8 cellular contexts compared by ENCODE assay signal in the genomic region with DNA sequence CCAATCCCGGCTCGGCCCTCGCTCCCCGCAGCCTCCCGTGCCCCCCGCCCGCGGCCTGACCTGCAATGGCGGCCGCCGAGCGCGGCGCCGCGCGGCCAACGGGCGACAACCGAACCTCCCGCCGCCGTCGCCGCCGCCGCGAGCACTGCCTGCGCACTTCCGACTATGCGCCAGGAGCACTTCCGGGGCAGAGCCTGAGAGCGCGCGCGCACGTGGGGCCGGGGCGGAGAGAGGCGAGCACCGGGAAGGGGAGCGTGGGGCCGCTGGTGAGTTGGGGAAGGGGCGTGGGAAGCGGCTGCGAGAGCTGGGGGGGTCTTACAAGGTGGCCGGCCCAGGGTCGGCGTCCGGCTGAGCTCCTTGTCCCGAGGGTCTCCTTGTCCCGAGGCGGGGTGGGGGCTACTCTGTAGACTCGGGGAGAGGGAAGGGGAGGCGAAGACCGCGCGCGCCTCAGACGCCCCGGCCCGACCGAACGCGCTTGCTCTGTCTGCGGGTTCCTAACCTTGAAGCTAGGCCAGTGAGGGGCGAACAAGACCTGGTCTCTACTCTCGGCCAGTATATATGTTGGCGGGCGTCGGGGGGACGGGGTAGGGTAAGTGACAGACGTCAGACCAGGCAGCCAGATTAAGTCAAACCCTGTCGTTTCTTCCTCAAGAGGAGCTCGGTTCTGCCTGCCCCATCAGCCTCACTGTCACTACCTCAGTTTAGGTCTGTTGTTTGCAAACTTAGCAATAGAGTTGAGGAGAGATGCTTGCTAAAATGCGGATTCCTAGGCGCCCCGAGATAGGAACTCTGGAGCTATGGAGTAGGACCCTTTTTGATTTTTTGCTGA. TPM values are rescaled to one million over a fixed set of nuclear protein-coding genes. Genes with fewer than 3 reads are reported as not detected.
DNase-seq lines count a peak whose midpoint lies in the region; ATAC-seq, FAIRE-seq and TF ChIP-seq lines count a peak whose summit lies in the region.

A gene with protein sequence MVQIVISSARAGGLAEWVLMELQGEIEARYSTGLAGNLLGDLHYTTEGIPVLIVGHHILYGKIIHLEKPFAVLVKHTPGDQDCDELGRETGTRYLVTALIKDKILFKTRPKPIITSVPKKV (minus strand): TSS at position 165 of the 829 bp plus-strand sequence. CDS start 11,130 bp downstream, outside the sequence.
A gene (plus strand): TSS at position 226 of the 829 bp plus-strand sequence. CDS start 811 bp downstream, outside the sequence.

- H3K9ac ChIP-seq in H1 (replicated peaks in 1 of 4; ENCODE audit: extremely low read depth in 1 of 4, low read depth in 3 of 4, low read length in 3 of 4) (peak within 1 kb of the TSS; percentile 89 to 95 (median 94)), mesendoderm (ENCODE audit: low read length) (peak within 1 kb of the TSS; percentile 93)

- H3K9me3 ChIP-seq in H1 (ENCODE audit: insufficient read depth in 2 of 2, low read depth in 1 of 2, low read length in 1 of 2), result no peaks in the 10 kb centered on the region

- H4K20me1 ChIP-seq in H1 (replicated peaks in 1 of 2; ENCODE audit: control insufficient read depth in 1 of 2, insufficient read depth in 2 of 2, low read length in 2 of 2), result peaks cover 4 to 6% of the 10 kb centered on the region in 2 experiments

- peak within 1 kb of the TSS; percentile 34 for H4K5ac ChIP-seq in H1 (ENCODE audit: insufficient read length, low read depth, low read length)
- peak within 1 kb of the TSS; percentile 95 for H4K5ac ChIP-seq in mesendoderm (ENCODE audit: low read length)

- peaks cover 2% of the 10 kb centered on the region for H3K23me2 ChIP-seq in H1 (ENCODE audit: low read depth, low read length)

- H2BK120ac ChIP-seq in H1 (replicated peaks; ENCODE audit: low read depth, low read length) (peak within 1 kb of the TSS; percentile 19), mesendoderm (ENCODE audit: low read depth, low read length) (peak within 1 kb of the TSS; percentile 66)

- H2BK20ac ChIP-seq in H1 (ENCODE audit: low read length), result no peak within 1 kb of the TSS; the same call in 1 of the 2 replicates

- H3K18ac ChIP-seq in H1 (ENCODE audit: extremely low read depth, low read length) (peak within 1 kb of the TSS; percentile 99), mesendoderm (ENCODE audit: low read length) (peak within 1 kb of the TSS; percentile 95)

- H3K27ac ChIP-seq in H1 (ENCODE audit: low read depth, low read length), result peak within 1 kb of the TSS; percentile 94
- peak within 1 kb of the TSS; percentile 99 for H3K27ac ChIP-seq in mesendoderm (ENCODE audit: low read depth, low read length)

- POLR2A ChIA-PET in activated CD8-positive, alpha-beta memory T cell treated with anti-CD3 and anti-CD28 coated beads for 36 hours (lab: Charles Lee), result interaction anchor here (0.5 to 1.3 kb wide), 9 partner anchors 14 to 1116 kb away, joined by 3 to 6 read pairs (median 4); no protein-coding TSS in a partner anchor
- POLR2A ChIA-PET in H1 (lab: Charles Lee; ENCODE audit: partially characterized antibody), result interaction anchor here (0.6 to 3.7 kb wide), 27 partner anchors 9 to 352 kb away, joined by 3 to 17 read pairs (median 3); a partner anchor contains a TSS

- H3K23ac ChIP-seq in H1 (ENCODE audit: insufficient read length) (no peak within 1 kb of the TSS), mesendoderm (ENCODE audit: low read length) (peak within 1 kb of the TSS; percentile 59)

- H2BK12ac ChIP-seq in H1 (ENCODE audit: low read depth, low read length), result peak within 1 kb of the TSS; percentile 85

- peak within 1 kb of the TSS; percentile 96 for H4K8ac ChIP-seq in H1 (ENCODE audit: extremely low read depth, insufficient read depth, low read length)
- peak within 1 kb of the TSS; percentile 88 for H4K8ac ChIP-seq in mesendoderm (ENCODE audit: low read depth, low read length)

- H3K4ac ChIP-seq in H1 (replicated peaks; ENCODE audit: insufficient read length, low read depth, low read length), result peak within 1 kb of the TSS; percentile 96
- H3K4ac ChIP-seq in mesendoderm (ENCODE audit: low read depth, low read length), result peak within 1 kb of the TSS; percentile 99

- no peak for TF ChIP-seq RAD21 in H1 (IDR thresholded peaks at IDR 0.05 in 1 of 2, conservative IDR thresholded peaks at IDR 0.05 in 1 of 2; ENCODE audit: low read depth in 2 of 2, low read length in 2 of 2)

- no peak; a peak in 1 of 3 replicates for TF ChIP-seq EP300 in H1 (IDR thresholded peaks at IDR 0.05; ENCODE audit: borderline replicate concordance in 1 of 2, low read depth in 2 of 2, low read length in 2 of 2)

- H3K79me1 ChIP-seq in H1 (ENCODE audit: low read depth, low read length), result no peaks in the 10 kb centered on the region; the same call in 1 of the 2 replicates
- peaks cover 18% of the 10 kb centered on the region for H3K79me1 ChIP-seq in mesendoderm (ENCODE audit: low read length)

- 3% methylated on average over 37 of the region's 78 CpGs; no CpG with 5 or more reads in 1 of the 2 experiments for WGBS in H1 (ENCODE audit: extremely low coverage in 1 of 2, insufficient coverage in 1 of 2, insufficient read length in 1 of 2, insufficient replicate concordance in 2 of 2, low coverage in 1 of 2, low lambda C conversion rate in 2 of 2, missing lambda C conversion rate in 1 of 2), 2 experiments
- WGBS in mesendoderm (ENCODE audit: extremely low coverage, insufficient coverage, low lambda C conversion rate), result no CpG with 5 or more reads among the region's 78 CpGs

- H3K4me3 ChIP-seq in H1 (ENCODE audit: extremely low read depth in 1 of 4, insufficient read depth in 2 of 4, low read depth in 3 of 4, low read length in 4 of 4), result peak within 1 kb of the TSS; percentile 90 to 97 (median 94)
- H3K4me3 ChIP-seq in mesendoderm (ENCODE audit: low read length), result peak within 1 kb of the TSS; percentile 92

- H2BK15ac ChIP-seq in H1 (ENCODE audit: low read length) (no peak within 1 kb of the TSS), mesendoderm (replicated peaks; ENCODE audit: low read depth) (no peak within 1 kb of the TSS)

- H2BK5ac ChIP-seq in H1 (ENCODE audit: low read depth, low read length) (peak within 1 kb of the TSS; percentile 95), mesendoderm (ENCODE audit: low read length) (peak within 1 kb of the TSS; percentile 68)

- CTCF ChIA-PET in activated CD8-positive, alpha-beta memory T cell treated with anti-CD3 and anti-CD28 coated beads for 36 hours (lab: Charles Lee), result interaction anchor here (0.6 to 1.6 kb wide), 6 partner anchors 9 to 155 kb away, joined by 3 to 5 read pairs (median 4); no protein-coding TSS in a partner anchor
- CTCF ChIA-PET in H1 (lab: Charles Lee; ENCODE audit: partially characterized antibody), result interaction anchor here (0.6 to 2.2 kb wide), 10 partner anchors 9 to 265 kb away, joined by 3 to 17 read pairs (median 4); no protein-coding TSS in a partner anchor

- no peak within 1 kb of the TSS for H2AK5ac ChIP-seq in H1 (ENCODE audit: low read depth, low read length)
- H2AK5ac ChIP-seq in mesendoderm (ENCODE audit: low read length), result peak within 1 kb of the TSS; percentile 95

- TF ChIP-seq POLR2A in H1 (IDR thresholded peaks at IDR 0.05; ENCODE audit: control extremely low read depth in 1 of 2, low read depth in 2 of 2, low read length in 2 of 2), result peak; percentile 76 to 83

- peaks cover 27 to 87% of the 10 kb centered on the region in 2 experiments for H3K79me2 ChIP-seq in H1 (ENCODE audit: control insufficient read depth in 1 of 2, insufficient read depth in 2 of 2, low read length in 2 of 2)
- peaks cover 68% of the 10 kb centered on the region for H3K79me2 ChIP-seq in mesendoderm (ENCODE audit: control insufficient read depth, insufficient read depth, low read length)

- peak within 1 kb of the TSS; percentile 77 to 81 for H3K4me2 ChIP-seq in H1 (ENCODE audit: insufficient read depth in 1 of 2, low read depth in 2 of 2, low read length in 2 of 2)
- peak within 1 kb of the TSS; percentile 83 for H3K4me2 ChIP-seq in mesendoderm (ENCODE audit: low read length)

- H3K14ac ChIP-seq in H1 (ENCODE audit: insufficient read length), result no peak within 1 kb of the TSS

- ATAC-seq in HG03457 (IDR thresholded peaks at IDR 0.05; ENCODE audit: unreplicated experiment), result peak; percentile 66

- no peaks in the 10 kb centered on the region for H3K27me3 ChIP-seq in H1 (replicated peaks in 1 of 4; ENCODE audit: control insufficient read depth in 3 of 4, extremely low read depth in 1 of 4, insufficient read depth in 3 of 4, low read length in 3 of 4)
- no peaks in the 10 kb centered on the region for H3K27me3 ChIP-seq in mesendoderm (ENCODE audit: insufficient read depth, low read length, poor library complexity)

- H3K56ac ChIP-seq in H1 (replicated peaks; ENCODE audit: insufficient read length, low read depth, low read length), result peak within 1 kb of the TSS; percentile 56
- H3K56ac ChIP-seq in mesendoderm (ENCODE audit: low read length), result peak within 1 kb of the TSS; percentile 98

- peaks cover 4 to 25% (median 12%) of the 10 kb centered on the region in 4 experiments; a peak in 7 of 8 replicates for H3K36me3 ChIP-seq in H1 (ENCODE audit: control insufficient read depth in 2 of 4, insufficient read depth in 4 of 4, low read length in 3 of 4)
- H3K36me3 ChIP-seq in mesendoderm (ENCODE audit: control insufficient read depth, insufficient read depth, low read length), result peaks cover 4% of the 10 kb centered on the region

- DNase-seq in C1 segment of cervical spinal cord (lab: John Stamatoyannopoulos, UW), result peak in 13 of 14 donors; percentile 41 to 88 (median 79)
- peak; percentile 83 for DNase-seq in GM19240 (ENCODE audit: insufficient read length, low spot score)
- DNase-seq in NOMO-1 (lab: John Stamatoyannopoulos, UW; ENCODE audit: unreplicated experiment in 2 of 2), result peak; percentile 72 to 92
- DNase-seq in H1 (ENCODE audit: low read depth in 1 of 2, low spot score in 2 of 2), result no peak
- peak; percentile 89 for DNase-seq in mesendoderm
- peak; percentile 77 for DNase-seq in stimulated activated CD8-positive, alpha-beta memory T cell treated with anti-CD3 and anti-CD28 coated beads, Interleukin-12 subunit alpha, Interleukin-12 subunit beta, amount 100 ng/mL, for 4 hours (ENCODE audit: low read depth)

- no peak for FAIRE-seq in H1 (lab: Jason Lieb, UNC)

- H2AFZ ChIP-seq in H1 (ENCODE audit: low read length), result no peak within 1 kb of the TSS

- TF ChIP-seq CTCF in H1 (IDR thresholded peaks at IDR 0.05; ENCODE audit: control extremely low read depth in 1 of 3, insufficient read depth in 1 of 3, low read depth in 1 of 3, low read length in 3 of 3), result no peak

- H4K91ac ChIP-seq in H1 (replicated peaks; ENCODE audit: insufficient read length, low read length), result peak within 1 kb of the TSS; percentile 97

- H3K4me1 ChIP-seq in H1 (replicated peaks in 1 of 4; ENCODE audit: control insufficient read depth in 3 of 4, insufficient read depth in 4 of 4, low read length in 3 of 4) (peaks cover 2 to 12% (median 7%) of the 10 kb centered on the region in 4 experiments; a peak in 5 of 7 replicates), mesendoderm (ENCODE audit: control insufficient read depth, low read depth, low read length) (peaks cover 10% of the 10 kb centered on the region)

RNA-seq across cellular contexts. Expression of the first gene that starts in this region (rescaled TPM):
- 100 to 1,000 TPM; 135 to 141 TPM for total RNA-seq in activated CD8-positive, alpha-beta memory T cell treated with anti-CD3 and anti-CD28 coated beads for 36 hours
- total RNA-seq in H1 (2021; fragmentation: NEBNext Ultra II Directional; extraction: Animal tissue kit (Norgen Biotek cat#: 25700)), result 138 and 146 TPM in 2 replicates
- 114 and 163 TPM in 2 replicates for polyA plus RNA-seq in H1 (2011; rRNA removed)
- polyA plus RNA-seq in H1 (2011; cell fraction: cytosol; rRNA removed), result 142 TPM
- 134 TPM for polyA plus RNA-seq in H1 (2011; cell fraction: nucleus; rRNA removed)
- 121 to 142 TPM (median 125 TPM) in 4 replicates for polyA plus RNA-seq in H1 (2012, experiment 1 of 2)
- polyA plus RNA-seq in H1 (2012, experiment 2 of 2), result 205 TPM
- 85.3 TPM for polyA plus RNA-seq in H1 (2013, experiment 1 of 2)
- 88.1 TPM for polyA plus RNA-seq in H1 (2013, experiment 2 of 2)
- 161 and 182 TPM in 2 replicates for polyA minus RNA-seq in H1 (2011; rRNA and poly(A)+ RNA removed)
- 79.5 TPM for polyA minus RNA-seq in H1 (2011; cell fraction: cytosol; rRNA and poly(A)+ RNA removed)
- polyA minus RNA-seq in H1 (2011; cell fraction: nucleus; rRNA and poly(A)+ RNA removed), result 44.1 TPM
- 88.0 TPM for polyA plus RNA-seq in mesendoderm (2013, experiment 1 of 2)
- polyA plus RNA-seq in mesendoderm (2013, experiment 2 of 2), result 89.9 TPM

RNA-seq across cellular contexts. Expression of the second gene that starts in this region (rescaled TPM):
- 100 to 1,000 TPM; 159 to 160 TPM for total RNA-seq in activated CD8-positive, alpha-beta memory T cell treated with anti-CD3 and anti-CD28 coated beads for 36 hours
- 101 TPM in 2 replicates for total RNA-seq in H1 (2021; fragmentation: NEBNext Ultra II Directional; extraction: Animal tissue kit (Norgen Biotek cat#: 25700))
- 71.8 and 118 TPM in 2 replicates for polyA plus RNA-seq in H1 (2011; rRNA removed)
- 97.1 TPM for polyA plus RNA-seq in H1 (2011; cell fraction: cytosol; rRNA removed)
- 79.0 TPM for polyA plus RNA-seq in H1 (2011; cell fraction: nucleus; rRNA removed)
- 79.5 to 93.4 TPM (median 87.5 TPM) in 4 replicates for polyA plus RNA-seq in H1 (2012, experiment 1 of 2)
- 49.1 TPM for polyA plus RNA-seq in H1 (2012, experiment 2 of 2)
- polyA plus RNA-seq in H1 (2013, experiment 1 of 2), result 56.7 TPM
- polyA plus RNA-seq in H1 (2013, experiment 2 of 2), result 56.3 TPM
- 200 and 231 TPM in 2 replicates for polyA minus RNA-seq in H1 (2011; rRNA and poly(A)+ RNA removed)
- 63.9 TPM for polyA minus RNA-seq in H1 (2011; cell fraction: cytosol; rRNA and poly(A)+ RNA removed)
- polyA minus RNA-seq in H1 (2011; cell fraction: nucleus; rRNA and poly(A)+ RNA removed), result 44.5 TPM
- 80.1 TPM for polyA plus RNA-seq in mesendoderm (2013, experiment 1 of 2)
- polyA plus RNA-seq in mesendoderm (2013, experiment 2 of 2), result 82.8 TPM

Comparison
In these comparisons a context has a peak if more than half of its experiments do, and no peak if none do; other contexts are left out.
1. DNase-seq: peak in C1 segment of cervical spinal cord (13 of 14), GM19240 (single experiment), NOMO-1 (2 of 2), mesendoderm (single experiment) and stimulated activated CD8-positive, alpha-beta memory T cell treated with anti-CD3 and anti-CD28 coated beads, Interleukin-12 subunit alpha, Interleukin-12 subunit beta, amount 100 ng/mL, for 4 hours (single experiment); none in H1 (0 of 2).